ENCODE assay signal across 9 cellular contexts in genomic region chr11:46099973-46100335, GRCh38.
DNase-seq lines count a peak whose midpoint lies in the region; ATAC-seq and TF ChIP-seq lines count a peak whose summit lies in the region.
"Had no signal": no experiment of that assay in that cellular context is flagged by ENCODE, and none has a peak within 500 bp of the region (broad histone marks: within the 10 kb centered on the region; RNA-seq: fewer than 3 reads in every experiment).

No MANE protein-coding gene starts in this region.

- peaks cover 0 to 16% of the 10 kb centered on the region in 2 experiments for H3K4me1 ChIP-seq in neutrophil (ENCODE audit: control insufficient read depth in 1 of 2, insufficient read depth in 1 of 2, low read depth in 1 of 2, low read length in 1 of 2)

- DNase-seq in EL (peak; percentile 30), HL-60 (ENCODE audit: low read depth in 1 of 2, low spot score in 1 of 2) (no peak), middle frontal gyrus (ENCODE audit: extremely low spot score, low spot score) (no peak), NCI-H2081 treated with DMSO at 0.1 percent for 48 hours (lab: John Stamatoyannopoulos, UW) (no peak), activated gamma-delta T cell (lab: John Stamatoyannopoulos, UW) (no peak)
- no peak for DNase-seq in central memory CD8-positive, alpha-beta T cell (ENCODE audit: low spot score in 2 of 2)
- DNase-seq in stimulated activated CD4-positive, alpha-beta T cell treated with anti-CD3 and anti-CD28 coated beads, Interleukin-4, amount 100 ng/mL, for 24 hours, result no peak

- H3K27ac Mint-ChIP-seq in central memory CD8-positive, alpha-beta T cell (ENCODE audit: low read depth), result peak overlapping the region; percentile 92

- H3K4me1 Mint-ChIP-seq in central memory CD8-positive, alpha-beta T cell, result peaks cover 71% of the 10 kb centered on the region

- ATAC-seq in central memory CD8-positive, alpha-beta T cell (replicated peaks; ENCODE audit: extremely low read depth, poor library complexity, severe bottlenecking), result peak; percentile 61
- ATAC-seq: Panc1 had no signal

- peak overlapping the region; percentile 36 for H3K27ac ChIP-seq in HL-60 (replicated peaks)
- H3K27ac ChIP-seq in neutrophil, result peak overlapping the region; percentile 53

- TF ChIP-seq CTCF in HL-60 (IDR thresholded peaks at IDR 0.05; ENCODE audit: insufficient read depth, low read length), result no peak
- no peak for TF ChIP-seq CTCF in neutrophil (IDR thresholded peaks at IDR 0.05)

- peak overlapping the region; percentile 71 for H3K4me3 Mint-ChIP-seq in central memory CD8-positive, alpha-beta T cell

- H3K36me3 ChIP-seq in neutrophil, result no peaks in the 10 kb centered on the region

- H3K4me3 ChIP-seq in HL-60 (replicated peaks; ENCODE audit: insufficient read depth, low read length), result no peak overlapping the region
- no peak overlapping the region for H3K4me3 ChIP-seq in neutrophil (ENCODE audit: low read depth in 1 of 2, low read length in 1 of 2)

- no peaks in the 10 kb centered on the region for H3K9me3 Mint-ChIP-seq in central memory CD8-positive, alpha-beta T cell

- H3K36me3 Mint-ChIP-seq in central memory CD8-positive, alpha-beta T cell (ENCODE audit: insufficient read depth), result peaks cover 4% of the 10 kb centered on the region

- H3K9me3 ChIP-seq in neutrophil, result no peaks in the 10 kb centered on the region

- H3K27me3 Mint-ChIP-seq in central memory CD8-positive, alpha-beta T cell, result no peaks in the 10 kb centered on the region

- H3K27me3 ChIP-seq in HL-60 (ENCODE audit: insufficient read depth, poor library complexity, severe bottlenecking) (no peaks in the 10 kb centered on the region), neutrophil (no peaks in the 10 kb centered on the region)
